Comparison of ENCODE assay signal across 28 cellular contexts in the genomic region with DNA sequence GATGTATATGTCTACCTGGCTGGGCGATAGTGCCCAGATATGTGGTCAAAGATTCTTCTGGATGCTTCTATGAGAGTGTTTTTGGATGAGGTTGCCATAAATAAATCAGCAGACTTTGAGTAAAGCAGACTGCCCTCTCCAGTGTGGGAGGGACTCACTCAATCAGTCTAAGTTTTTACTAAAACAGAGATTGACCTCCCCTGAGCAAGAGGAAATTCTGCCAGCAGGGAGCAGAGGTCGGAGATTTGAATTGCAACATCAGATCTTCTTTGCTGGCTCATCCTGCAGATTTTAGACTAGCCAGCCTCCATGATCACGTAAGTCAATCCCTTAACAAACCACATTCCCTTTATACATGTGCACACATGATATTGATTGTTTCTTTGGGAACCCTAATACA.
"Had no signal": no experiment of that assay in that cellular context is flagged by ENCODE, and none has a peak within 500 bp of the region (broad histone marks: within the 10 kb centered on the region; RNA-seq: fewer than 3 reads in every experiment).

No MANE protein-coding gene starts in this region.

- H3K4me3 ChIP-seq: breast epithelium, SK-N-MC had no signal

- H3K9me3 Mint-ChIP-seq: activated CD4-positive, alpha-beta memory T cell treated with anti-CD3 and anti-CD28 coated beads, Interleukin-2, amount 10 ng/mL, durations not matched to agents 7 days and 5 days; activated naive CD4-positive, alpha-beta T cell treated with anti-CD3 and anti-CD28 coated beads, Interleukin-2, amount 10 ng/mL, durations not matched to agents 7 days and 5 days; activated naive CD8-positive, alpha-beta T cell treated with anti-CD3 and anti-CD28 coated beads for 36 hours; activated T-cell treated with anti-CD3 and anti-CD28 coated beads, Interleukin-2, amount 50 U/mL, for 72 hours; activated T-helper 2 cell treated with anti-CD3 and anti-CD28 coated beads, Interferon-gamma antibody, Interleukin-2, Interleukin-4, amounts not matched to agents 10 μg/mL and 5 μg/mL and 100 μg/mL, durations not matched to agents 14 hours and 24 hours and 36 hours had no signal

- H3K27me3 ChIP-seq: breast epithelium had no signal

- H3K27me3 Mint-ChIP-seq: activated CD4-positive, alpha-beta memory T cell treated with anti-CD3 and anti-CD28 coated beads, Interleukin-2, amount 10 ng/mL, durations not matched to agents 7 days and 5 days had no signal

- DNase-seq: activated CD4-positive, alpha-beta memory T cell treated with anti-CD3 and anti-CD28 coated beads, Interleukin-2, amount 10 ng/mL, durations not matched to agents 7 days and 5 days; activated CD4-positive, alpha-beta T cell treated with anti-CD3 and anti-CD28 coated beads for 36 hours; activated CD4-positive, alpha-beta T cell treated with anti-CD3 and anti-CD28 coated beads, Interleukin-2, amount 50 U/mL, for 1 hour; activated gamma-delta T cell treated with Interleukin-2 at 50 U/mL for 16 hours; activated naive CD4-positive, alpha-beta T cell treated with anti-CD3 and anti-CD28 coated beads, Interleukin-2, amount 10 ng/mL, durations not matched to agents 7 days and 5 days; activated naive CD8-positive, alpha-beta T cell treated with anti-CD3 and anti-CD28 coated beads for 36 hours; activated T-cell treated with anti-CD3 and anti-CD28 coated beads for 4 hours; activated T-cell treated with anti-CD3 and anti-CD28 coated beads, Interleukin-2, amount 50 U/mL, for 72 hours; anterior cingulate cortex; caudate nucleus; Karpas-422; MM.1S; NCI-H1105; NCI-H1436 treated with DMSO at 0.1 percent for 48 hours; NCI-H187; NCI-H2081; NCI-H510A treated with DMSO at 0.1 percent for 48 hours; NCI-H69; NK-92 treated with Interleukin-12 subunit alpha and Interleukin-12 subunit beta, amount 100 ng/mL, for 24 hours; OCI-M1; RPMI8226; T-helper 1 cell had no signal

- H3K4me1 Mint-ChIP-seq: activated CD4-positive, alpha-beta memory T cell treated with anti-CD3 and anti-CD28 coated beads, Interleukin-2, amount 10 ng/mL, durations not matched to agents 7 days and 5 days; activated CD4-positive, alpha-beta T cell treated with anti-CD3 and anti-CD28 coated beads for 36 hours; activated naive CD4-positive, alpha-beta T cell treated with anti-CD3 and anti-CD28 coated beads, Interleukin-2, amount 10 ng/mL, durations not matched to agents 7 days and 5 days; activated naive CD8-positive, alpha-beta T cell treated with anti-CD3 and anti-CD28 coated beads for 36 hours had no signal

- H3K36me3 ChIP-seq: breast epithelium had no signal

- H3K4me3 Mint-ChIP-seq: activated CD4-positive, alpha-beta memory T cell treated with anti-CD3 and anti-CD28 coated beads, Interleukin-2, amount 10 ng/mL, durations not matched to agents 7 days and 5 days; activated CD4-positive, alpha-beta T cell treated with anti-CD3 and anti-CD28 coated beads for 36 hours; activated naive CD4-positive, alpha-beta T cell treated with anti-CD3 and anti-CD28 coated beads, Interleukin-2, amount 10 ng/mL, durations not matched to agents 7 days and 5 days; activated naive CD8-positive, alpha-beta T cell treated with anti-CD3 and anti-CD28 coated beads for 36 hours; activated T-cell treated with anti-CD3 and anti-CD28 coated beads, Interleukin-2, amount 50 U/mL, for 72 hours had no signal

- H3K27ac ChIP-seq: breast epithelium, SK-N-MC, VCaP had no signal

- H3K36me3 Mint-ChIP-seq: activated naive CD4-positive, alpha-beta T cell treated with anti-CD3 and anti-CD28 coated beads, Interleukin-2, amount 10 ng/mL, durations not matched to agents 7 days and 5 days; activated naive CD8-positive, alpha-beta T cell treated with anti-CD3 and anti-CD28 coated beads for 36 hours had no signal

- ATAC-seq: activated CD4-positive, alpha-beta T cell treated with anti-CD3 and anti-CD28 coated beads for 36 hours; activated T-cell treated with anti-CD3 and anti-CD28 coated beads, Interleukin-2, amount 50 U/mL, for 72 hours; Panc1; Right ventricle myocardium inferior had no signal

- H3K4me1 ChIP-seq: breast epithelium had no signal

- H3K9me3 ChIP-seq: breast epithelium had no signal

- H3K27ac Mint-ChIP-seq: activated CD4-positive, alpha-beta memory T cell treated with anti-CD3 and anti-CD28 coated beads, Interleukin-2, amount 10 ng/mL, durations not matched to agents 7 days and 5 days; activated CD4-positive, alpha-beta T cell treated with anti-CD3 and anti-CD28 coated beads for 36 hours; activated naive CD4-positive, alpha-beta T cell treated with anti-CD3 and anti-CD28 coated beads, Interleukin-2, amount 10 ng/mL, durations not matched to agents 7 days and 5 days; activated naive CD8-positive, alpha-beta T cell treated with anti-CD3 and anti-CD28 coated beads for 36 hours; activated T-cell treated with anti-CD3 and anti-CD28 coated beads, Interleukin-2, amount 50 U/mL, for 72 hours; activated T-helper 2 cell treated with anti-CD3 and anti-CD28 coated beads, Interferon-gamma antibody, Interleukin-2, Interleukin-4, amounts not matched to agents 10 μg/mL and 5 μg/mL and 100 μg/mL, durations not matched to agents 14 hours and 24 hours and 36 hours had no signal
